Comparison of ENCODE assay signal across 13 cellular contexts in the genomic region with DNA sequence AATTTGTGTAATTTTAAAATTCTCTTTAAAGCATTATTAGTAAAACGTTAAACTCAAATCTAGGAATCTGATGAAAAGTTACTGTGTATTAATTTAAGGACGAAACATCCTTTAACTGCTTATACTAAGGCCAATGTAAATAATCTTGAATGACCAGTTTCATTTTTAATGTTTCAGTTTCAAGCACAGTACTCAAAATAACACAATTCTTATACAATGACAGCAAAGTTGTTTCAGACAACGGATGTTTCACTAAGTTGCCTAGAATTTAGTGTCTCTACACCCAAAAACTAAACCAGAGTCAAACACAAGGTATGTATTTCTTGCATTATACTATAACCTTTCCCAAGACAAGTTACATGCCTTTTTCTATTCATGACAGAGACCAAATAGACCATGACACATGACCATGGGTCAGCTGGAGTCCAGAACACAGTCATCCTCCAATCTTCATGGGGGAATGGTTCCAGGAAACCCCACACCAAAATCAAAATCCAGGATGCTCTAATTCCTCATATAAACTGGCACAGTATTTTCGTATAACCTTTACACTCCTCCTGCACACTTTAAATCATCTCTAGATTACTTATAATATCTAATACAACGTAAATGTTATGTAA. TPM values are rescaled to one million over a fixed set of nuclear protein-coding genes. Genes with fewer than 3 reads are reported as not detected.
A peak's percentile ranks its signal among the peaks of the same experiment; 100 is the strongest.
DNase-seq lines count a peak whose midpoint lies in the region; ATAC-seq, FAIRE-seq and TF ChIP-seq lines count a peak whose summit lies in the region.
"Had no signal": no experiment of that assay in that cellular context is flagged by ENCODE, and none has a peak within 500 bp of the region (broad histone marks: within the 10 kb centered on the region; RNA-seq: fewer than 3 reads in every experiment).

No MANE protein-coding gene starts in this region.

- H3K4me3 ChIP-seq in esophagus muscularis mucosa (no peak overlapping the region), HepG2 (replicated peaks in 1 of 3; ENCODE audit: insufficient read depth in 1 of 3, low read depth in 2 of 3, low read length in 3 of 3) (no peak overlapping the region)

- H3K9ac ChIP-seq in HepG2 (ENCODE audit: insufficient read depth, low read depth, low read length) = no peak overlapping the region

- no peak overlapping the region for H2AFZ ChIP-seq in HepG2 (ENCODE audit: low read length)

- H3K4me2 ChIP-seq in HepG2 (ENCODE audit: low read depth, low read length) = no peak overlapping the region

- H3K4me1 ChIP-seq in esophagus muscularis mucosa (peaks cover 21 to 79% (median 73%) of the 10 kb centered on the region in 4 donors), HepG2 (ENCODE audit: insufficient read depth, low read length) (peaks cover 19% of the 10 kb centered on the region)

- TF ChIP-seq CTCF in esophagus muscularis mucosa (IDR thresholded peaks at IDR 0.05) (no peak), HepG2 (CRISPR knock-in tag; IDR thresholded peaks at IDR 0.05) (no peak)

- BruUV-seq in HepG2 (replicated peaks; lab: Mats Ljungman, UMichigan) = no TSS peak

- ATAC-seq in GM19023 (IDR thresholded peaks at IDR 0.05; ENCODE audit: unreplicated experiment) (peak; percentile 70), HG02840 (IDR thresholded peaks at IDR 0.05; ENCODE audit: low FRiP score, unreplicated experiment) (peak; percentile 71), HepG2 (no peak)
- ATAC-seq: activated T-cell treated with anti-CD3 and anti-CD28 coated beads, Interleukin-2, amount 50 U/mL, for 4 hours; esophagus mucosa; naive thymus-derived CD8-positive, alpha-beta T cell; Panc1 had no signal

- WGBS in esophagus muscularis mucosa = 66% methylated on average over 5 of the region's 5 CpGs
- WGBS in HepG2 (ENCODE audit: low lambda C conversion rate) = 95% methylated on average over 5 of the region's 5 CpGs

- intact Hi-C loops in esophagus muscularis mucosa (cut with DNase I) (no loop called here), HepG2 (cut with micrococcal nuclease; ENCODE audit: unreplicated experiment) (loop anchor here (10.0 kb wide), 1 partner anchor 206 kb away; the partner anchor contains the start of gene IRAK1BP1)

- H3K27me3 ChIP-seq in esophagus muscularis mucosa = no peaks in the 10 kb centered on the region
- H3K27me3 ChIP-seq in HepG2 (ENCODE audit: control insufficient read depth in 1 of 2, insufficient read depth in 2 of 2, low read length in 2 of 2) = no peaks in the 10 kb centered on the region

- H3K36me3 ChIP-seq in esophagus muscularis mucosa (no peaks in the 10 kb centered on the region), HepG2 (replicated peaks in 1 of 2; ENCODE audit: control insufficient read depth in 1 of 2, insufficient read depth in 2 of 2, low read length in 2 of 2) (peaks cover 1 to 10% of the 10 kb centered on the region in 2 experiments; a peak in 1 of 5 replicates)

- peaks cover 7% of the 10 kb centered on the region for H4K20me1 ChIP-seq in HepG2 (ENCODE audit: insufficient read depth, low read length)

- TF ChIP-seq EP300 in esophagus muscularis mucosa (IDR thresholded peaks at IDR 0.05) (no peak), HepG2 (IDR thresholded peaks at IDR 0.05; ENCODE audit: low read depth in 2 of 2, low read length in 2 of 2) (no peak), HepG2 (CRISPR knock-in tag; IDR thresholded peaks at IDR 0.05; ENCODE audit: borderline replicate concordance) (no peak)

- DNase-seq in SK-MEL-5 (ENCODE audit: low read depth, low spot score) (peak; percentile 21), NCI-H526 (lab: John Stamatoyannopoulos, UW) (no peak), esophagus muscularis mucosa (ENCODE audit: extremely low spot score) (no peak), iPS-NIHi7 (ENCODE audit: extremely low spot score) (no peak), HepG2 (ENCODE audit: low spot score) (no peak)
- DNase-seq: activated T-cell treated with anti-CD3 and anti-CD28 coated beads, Interleukin-2, amount 50 U/mL, for 4 hours; naive thymus-derived CD8-positive, alpha-beta T cell had no signal

- H3K9me3 ChIP-seq in esophagus muscularis mucosa = no peaks in the 10 kb centered on the region
- no peaks in the 10 kb centered on the region for H3K9me3 ChIP-seq in HepG2 (ENCODE audit: low read length)

- H3K79me2 ChIP-seq in HepG2 (ENCODE audit: insufficient read depth, low read length) = peaks cover 90% of the 10 kb centered on the region

- peak; percentile 27 for FAIRE-seq in A204.1 (lab: Jason Lieb, UNC)
- FAIRE-seq in HepG2 (lab: Jason Lieb, UNC) = no peak

- POLR2A ChIA-PET in HepG2 (lab: Yijun Ruan, JAX) = no interaction called here

- TF ChIP-seq POLR2A in esophagus muscularis mucosa (IDR thresholded peaks at IDR 0.05; ENCODE audit: low read depth) (no peak), HepG2 (IDR thresholded peaks at IDR 0.05; ENCODE audit: insufficient read depth in 1 of 2, low read depth in 2 of 2, low read length in 2 of 2) (no peak)

- TF ChIP-seq RAD21 in HepG2 (CRISPR knock-in tag; IDR thresholded peaks at IDR 0.05) = no peak

- H3K27ac ChIP-seq in esophagus muscularis mucosa (replicated peaks in 1 of 4) = no peak overlapping the region
- H3K27ac ChIP-seq in HepG2 (ENCODE audit: extremely low read length, insufficient read depth, low read length) = no peak overlapping the region
- H3K27ac ChIP-seq: HL-60 had no signal

- in situ Hi-C loops in SK-MEL-5 (cut with HindIII; ENCODE audit: low pct_unique_long_range_greater_than_20kb, low sequenced_read_pairs) (no loop called here), HepG2 (cut with HindIII; ENCODE audit: extremely low pct_ligation_motif_present, low pct_unique_long_range_greater_than_20kb) (no loop called here)

- CTCF ChIA-PET in HepG2 (lab: Yijun Ruan, JAX; ENCODE audit: low intra/inter-chr PET ratio, low total read pairs) = no interaction called here

TF ChIP-seq in HepG2, 621 proteins besides CTCF, POLR2A, EP300 and RAD21 (continues in another document):
- TF ChIP-seq ZMYM4 (CRISPR knock-in tag; IDR thresholded peaks at IDR 0.05) (no peak), ATF3 (CRISPR knock-in tag; IDR thresholded peaks at IDR 0.05) (no peak), ATF1 (CRISPR knock-in tag; IDR thresholded peaks at IDR 0.05) (no peak), MYNN (CRISPR knock-in tag; IDR thresholded peaks at IDR 0.05; ENCODE audit: low read depth) (no peak), ZNF546 (CRISPR knock-in tag; conservative IDR thresholded peaks at IDR 0.05) (no peak), KLF16 (CRISPR knock-in tag; IDR thresholded peaks at IDR 0.05) (no peak), TP53 (CRISPR knock-in tag; conservative IDR thresholded peaks at IDR 0.05) (no peak), PAWR (CRISPR knock-in tag; IDR thresholded peaks at IDR 0.05; ENCODE audit: borderline replicate concordance) (no peak), PHF21A (CRISPR knock-in tag; IDR thresholded peaks at IDR 0.05) (no peak), TOE1 (CRISPR knock-in tag; IDR thresholded peaks at IDR 0.05) (no peak)
- TF ChIP-seq, protein P1, sequence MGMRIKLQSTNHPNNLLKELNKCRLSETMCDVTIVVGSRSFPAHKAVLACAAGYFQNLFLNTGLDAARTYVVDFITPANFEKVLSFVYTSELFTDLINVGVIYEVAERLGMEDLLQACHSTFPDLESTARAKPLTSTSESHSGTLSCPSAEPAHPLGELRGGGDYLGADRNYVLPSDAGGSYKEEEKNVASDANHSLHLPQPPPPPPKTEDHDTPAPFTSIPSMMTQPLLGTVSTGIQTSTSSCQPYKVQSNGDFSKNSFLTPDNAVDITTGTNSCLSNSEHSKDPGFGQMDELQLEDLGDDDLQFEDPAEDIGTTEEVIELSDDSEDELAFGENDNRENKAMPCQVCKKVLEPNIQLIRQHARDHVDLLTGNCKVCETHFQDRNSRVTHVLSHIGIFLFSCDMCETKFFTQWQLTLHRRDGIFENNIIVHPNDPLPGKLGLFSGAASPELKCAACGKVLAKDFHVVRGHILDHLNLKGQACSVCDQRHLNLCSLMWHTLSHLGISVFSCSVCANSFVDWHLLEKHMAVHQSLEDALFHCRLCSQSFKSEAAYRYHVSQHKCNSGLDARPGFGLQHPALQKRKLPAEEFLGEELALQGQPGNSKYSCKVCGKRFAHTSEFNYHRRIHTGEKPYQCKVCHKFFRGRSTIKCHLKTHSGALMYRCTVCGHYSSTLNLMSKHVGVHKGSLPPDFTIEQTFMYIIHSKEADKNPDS (CRISPR knock-in tag; IDR thresholded peaks at IDR 0.05) = no peak

RNA-seq across cellular contexts. Expression of gene PHIP, which starts 7.7 kb away (rescaled TPM):
- total RNA-seq in SK-MEL-5 (2014; rRNA removed; shearing (Covaris generic)) = 13.3 and 15.0 TPM in 2 replicates
- polyA plus RNA-seq in SK-MEL-5 (2015; cell fraction: cytosol; rRNA removed) = 5.6 and 9.0 TPM in 2 replicates
- 37.4 and 37.9 TPM in 2 replicates for polyA plus RNA-seq in SK-MEL-5 (2015; cell fraction: nucleus; rRNA removed)
- total RNA-seq in esophagus muscularis mucosa = 10 to 100 TPM; 20.1 to 32.4 (median 25.5) TPM
- 23.5 and 36.0 TPM in 2 replicates for total RNA-seq in HepG2 (2016; rRNA removed; fragmentation: Illumina TruSeq; extraction: Trizol)
- total RNA-seq in HepG2 (2016; cell fraction: cytosol; rRNA removed; fragmentation: Illumina TruSeq; extraction: Trizol; ENCODE audit: low read depth) = 5.8 and 5.9 TPM in 2 replicates
- total RNA-seq in HepG2 (2016; cell fraction: insoluble cytoplasmic fraction; rRNA removed; fragmentation: Illumina TruSeq; extraction: Trizol) = 22.7 and 33.7 TPM in 2 replicates
- 6.2 and 7.7 TPM in 2 replicates for total RNA-seq in HepG2 (2016; cell fraction: membrane; rRNA removed; fragmentation: Illumina TruSeq; extraction: Trizol)
- 60.3 and 61.0 TPM in 2 replicates for total RNA-seq in HepG2 (2016; cell fraction: nucleus; rRNA removed; fragmentation: Illumina TruSeq; extraction: Trizol)
- polyA plus RNA-seq in HepG2 (2011; rRNA removed) = 5.3 and 6.5 TPM in 2 replicates
- 1.9 and 2.7 TPM in 2 replicates for polyA plus RNA-seq in HepG2 (2011; cell fraction: cytosol; rRNA removed)
- 11.2 and 12.3 TPM in 2 replicates for polyA plus RNA-seq in HepG2 (2011; cell fraction: nucleus; rRNA removed)
- 11.8 and 14.6 TPM in 2 replicates for polyA plus RNA-seq in HepG2 (2012)
- polyA plus RNA-seq in HepG2 (2016; cell fraction: cytosol; fragmentation: Illumina TruSeq; extraction: Trizol; ENCODE audit: low read depth) = 0.29 and 0.36 TPM in 2 replicates
- 14.4 and 15.1 TPM in 2 replicates for polyA plus RNA-seq in HepG2 (2016; cell fraction: insoluble cytoplasmic fraction; fragmentation: Illumina TruSeq; extraction: Trizol; ENCODE audit: low read depth)
- polyA plus RNA-seq in HepG2 (2016; cell fraction: membrane; fragmentation: Illumina TruSeq; extraction: Trizol; ENCODE audit: low read depth) = 0.94 and 1.2 TPM in 2 replicates
- polyA plus RNA-seq in HepG2 (2016; cell fraction: nucleus; fragmentation: Illumina TruSeq; extraction: Trizol; ENCODE audit: insufficient read depth, low read depth) = 48.0 and 52.8 TPM in 2 replicates
- polyA minus RNA-seq in HepG2 (2011; rRNA and poly(A)+ RNA removed; ENCODE audit: low replicate concordance) = 10.0 and 19.3 TPM in 2 replicates
- polyA minus RNA-seq in HepG2 (2011; cell fraction: cytosol; rRNA and poly(A)+ RNA removed) = 15.4 and 16.9 TPM in 2 replicates
- polyA minus RNA-seq in HepG2 (2011; cell fraction: nucleus; rRNA and poly(A)+ RNA removed) = 103 and 105 TPM in 2 replicates
